In genomic region chr2:88837511-88838160, GRCh38 we compare ENCODE assay signal across 18 cellular contexts.
A peak's percentile ranks its signal among the peaks of the same experiment; 100 is the strongest.
DNase-seq lines count a peak whose midpoint lies in the region; ATAC-seq and TF ChIP-seq lines count a peak whose summit lies in the region.
"Had no signal": no experiment of that assay in that cellular context is flagged by ENCODE, and none has a peak within 500 bp of the region (broad histone marks: within the 10 kb centered on the region; RNA-seq: fewer than 3 reads in every experiment).

No MANE protein-coding gene starts in this region.

- H3K4me2 ChIP-seq in KMS-11: peak overlapping the region; percentile 98

- H3K4me1 ChIP-seq in KMS-11 (ENCODE audit: low read depth, poor library complexity, severe bottlenecking) (peaks cover 97% of the 10 kb centered on the region), colonic mucosa (no peaks in the 10 kb centered on the region), A673 (ENCODE audit: insufficient read depth, low read length, poor library complexity, severe bottlenecking) (no peaks in the 10 kb centered on the region)
- H3K4me1 ChIP-seq: BE2C had no signal

- POLR2A ChIA-PET in A673 (lab: Charles Lee; ENCODE audit: low non-redundant PET): no interaction called here

- H3K27ac ChIP-seq in KMS-11 (peak overlapping the region; percentile 99), colonic mucosa (no peak overlapping the region), A673 (ENCODE audit: low read depth, low read length, poor library complexity, severe bottlenecking) (no peak overlapping the region)
- H3K27ac ChIP-seq: HL-60, SK-N-MC had no signal

- H3K27me3 ChIP-seq in KMS-11 (ENCODE audit: insufficient read depth, low read depth) (no peaks in the 10 kb centered on the region), colonic mucosa (no peaks in the 10 kb centered on the region), A673 (replicated peaks; ENCODE audit: insufficient read depth, low read depth, low read length, poor library complexity) (peaks cover 61% of the 10 kb centered on the region)
- H3K27me3 ChIP-seq: BE2C had no signal

- H3K4me3 Mint-ChIP-seq in activated naive CD8-positive, alpha-beta T cell treated with anti-CD3 and anti-CD28 coated beads for 36 hours: no peak overlapping the region
- H3K4me3 Mint-ChIP-seq: CD8-positive, alpha-beta memory T cell; H9 had no signal

- TF ChIP-seq CTCF in KMS-11 (conservative IDR thresholded peaks at IDR 0.05; ENCODE audit: low read depth, low read length): no peak
- TF ChIP-seq CTCF in colonic mucosa (IDR thresholded peaks at IDR 0.05): no peak
- no peak for TF ChIP-seq CTCF in A673 (conservative IDR thresholded peaks at IDR 0.05; ENCODE audit: low read depth, low read length)

- peaks cover 3% of the 10 kb centered on the region for H3K27me3 Mint-ChIP-seq in activated naive CD8-positive, alpha-beta T cell treated with anti-CD3 and anti-CD28 coated beads for 36 hours

- H3K9me3 ChIP-seq in colonic mucosa (no peaks in the 10 kb centered on the region), A673 (ENCODE audit: low read depth, low read length, poor library complexity, severe bottlenecking) (no peaks in the 10 kb centered on the region)
- H3K9me3 ChIP-seq: BE2C had no signal

- peak; percentile 5 for ATAC-seq in GM18505 (IDR thresholded peaks at IDR 0.05; ENCODE audit: unreplicated experiment)

- CTCF ChIA-PET in A673 (lab: Charles Lee): no interaction called here

- no peaks in the 10 kb centered on the region for H3K9me3 Mint-ChIP-seq in activated naive CD8-positive, alpha-beta T cell treated with anti-CD3 and anti-CD28 coated beads for 36 hours
- H3K9me3 Mint-ChIP-seq: CD8-positive, alpha-beta memory T cell had no signal

- no TSS peak for BruUV-seq in A673 (replicated peaks; lab: Mats Ljungman, UMichigan)

- intact Hi-C loops in colonic mucosa (cut with DNase I): no loop called here
- intact Hi-C loops in A673 (cut with micrococcal nuclease; ENCODE audit: unreplicated experiment): no loop called here

- H2AFZ ChIP-seq in KMS-11 (ENCODE audit: low read depth): no peak overlapping the region

- H3K79me2 ChIP-seq in KMS-11 (ENCODE audit: insufficient read depth, low read depth): peaks cover 96% of the 10 kb centered on the region

- peak overlapping the region; percentile 65 for H3K27ac Mint-ChIP-seq in activated naive CD8-positive, alpha-beta T cell treated with anti-CD3 and anti-CD28 coated beads for 36 hours
- H3K27ac Mint-ChIP-seq: CD8-positive, alpha-beta memory T cell; H9 had no signal

- H3K36me3 ChIP-seq in KMS-11 (ENCODE audit: insufficient read depth) (no peaks in the 10 kb centered on the region), colonic mucosa (no peaks in the 10 kb centered on the region), A673 (ENCODE audit: insufficient read depth, low read length, poor library complexity, severe bottlenecking) (no peaks in the 10 kb centered on the region)
- H3K36me3 ChIP-seq: BE2C had no signal

- no peaks in the 10 kb centered on the region for H4K20me1 ChIP-seq in KMS-11 (ENCODE audit: insufficient read depth)

- H3K9ac ChIP-seq in KMS-11: peak overlapping the region; percentile 99
- H3K9ac ChIP-seq in colonic mucosa (ENCODE audit: low read depth in 2 of 2, low read length in 2 of 2): no peak overlapping the region

- H3K4me3 ChIP-seq in KMS-11 (IDR thresholded peaks at IDR 0.05; ENCODE audit: insufficient read depth, low read depth, low read length) (no peak overlapping the region), colonic mucosa (no peak overlapping the region), A673 (ENCODE audit: low read depth, low read length, poor library complexity, severe bottlenecking) (no peak overlapping the region)
- H3K4me3 ChIP-seq: SK-N-MC had no signal

- H3K36me3 Mint-ChIP-seq in activated naive CD8-positive, alpha-beta T cell treated with anti-CD3 and anti-CD28 coated beads for 36 hours: no peaks in the 10 kb centered on the region
- H3K36me3 Mint-ChIP-seq: CD8-positive, alpha-beta memory T cell had no signal

- no peak for DNase-seq in activated naive CD8-positive, alpha-beta T cell treated with anti-CD3 and anti-CD28 coated beads for 36 hours
- DNase-seq in colonic mucosa: no peak
- DNase-seq in A673 (ENCODE audit: low spot score): no peak
- no peak for DNase-seq in DMS153 (lab: John Stamatoyannopoulos, UW)
- DNase-seq in NCI-H2107 treated with DMSO at 0.1 percent for 48 hours (lab: John Stamatoyannopoulos, UW; ENCODE audit: unreplicated experiment): no peak
- DNase-seq: BE2C; CD8-positive, alpha-beta memory T cell; GDM1; H9; NCI-H1436; NCI-H2029 treated with DMSO at 0.1 percent for 48 hours; NCI-H510A treated with DMSO at 0.1 percent for 48 hours; Right ventricle myocardium superior; T-helper 1 cell had no signal

- TF ChIP-seq POLR2A in GM18505 (IDR thresholded peaks at IDR 0.05; ENCODE audit: borderline replicate concordance, extremely low read depth, insufficient read depth, insufficient read length): no peak

- peaks cover 2% of the 10 kb centered on the region for H3K4me1 Mint-ChIP-seq in activated naive CD8-positive, alpha-beta T cell treated with anti-CD3 and anti-CD28 coated beads for 36 hours
- H3K4me1 Mint-ChIP-seq: CD8-positive, alpha-beta memory T cell; H9 had no signal
